Comparison of ENCODE assay signal across 8 cellular contexts in the genomic region with DNA sequence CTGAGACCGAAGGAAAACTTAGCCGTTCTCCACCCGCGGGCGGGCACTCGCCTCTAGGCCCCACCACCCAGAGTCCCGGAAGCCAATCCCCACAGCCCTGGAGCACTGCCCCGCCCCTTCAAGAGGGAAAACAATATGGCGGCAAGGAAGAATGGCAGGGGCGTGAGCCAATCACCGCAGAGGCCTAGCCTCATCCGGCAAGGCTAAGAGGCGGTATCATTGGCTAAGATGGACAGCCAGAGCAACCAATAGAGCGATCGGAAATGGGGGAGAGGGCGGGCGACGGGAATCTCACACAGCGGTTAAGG. TPM values are rescaled to one million over a fixed set of nuclear protein-coding genes. Genes with fewer than 3 reads are reported as not detected.
DNase-seq lines count a peak whose midpoint lies in the region; ATAC-seq and TF ChIP-seq lines count a peak whose summit lies in the region.

No MANE protein-coding gene starts in this region.

- peak; percentile 35 to 60 for TF ChIP-seq RAD21 in liver (IDR thresholded peaks at IDR 0.05)

- TF ChIP-seq CTCF in CD14-positive monocyte (IDR thresholded peaks at IDR 0.05) (no peak), liver (IDR thresholded peaks at IDR 0.05; ENCODE audit: low read depth, low read length, missing input control) (no peak)

- no peak overlapping the region for H3K4me3 Mint-ChIP-seq in CD14-positive monocyte

- intact Hi-C loops in CD14-positive monocyte (cut with micrococcal nuclease) = loop anchor here (2.0 to 10.0 kb wide), 7 partner anchors 40 to 367 kb away; a partner anchor contains a TSS

- peaks cover 14 to 24% of the 10 kb centered on the region in 2 donors for H3K36me3 Mint-ChIP-seq in CD14-positive monocyte

- DNase-seq in CD14-positive monocyte (ENCODE audit: low spot score) (peak; percentile 99), NCI-H748 (lab: John Stamatoyannopoulos, UW; ENCODE audit: unreplicated experiment) (peak; percentile 95)
- peak; percentile 93 to 98 for DNase-seq in activated CD4-positive, alpha-beta T cell treated with anti-CD3 and anti-CD28 coated beads, Interleukin-2, amount 50 U/mL, for 24 hours (ENCODE audit: low read depth in 1 of 2, low spot score in 1 of 2)
- peak; percentile 96 for DNase-seq in stimulated activated CD4-positive, alpha-beta T cell treated with anti-CD3 and anti-CD28 coated beads, Interleukin-4, amount 100 ng/mL, for 1 hour

- peaks cover 21 to 27% of the 10 kb centered on the region in 2 donors for H3K4me1 ChIP-seq in duodenal mucosa (ENCODE audit: control insufficient read depth in 1 of 2, insufficient read depth in 2 of 2, low read length in 2 of 2)
- peaks cover 6 to 34% (median 26%) of the 10 kb centered on the region in 4 donors for H3K4me1 ChIP-seq in liver (ENCODE audit: control insufficient read depth in 4 of 4, insufficient read depth in 4 of 4, low read length in 3 of 4)

- peak; percentile 66 for ATAC-seq in GM19438 (IDR thresholded peaks at IDR 0.05; ENCODE audit: low read depth, unreplicated experiment)
- ATAC-seq in HG03558 (IDR thresholded peaks at IDR 0.05; ENCODE audit: extremely low read depth, unreplicated experiment) = peak; percentile 54

- WGBS in liver = under 1% methylated on average over 19 of the region's 19 CpGs

- H3K36me3 ChIP-seq in duodenal mucosa (ENCODE audit: control insufficient read depth in 1 of 2, insufficient read depth in 2 of 2, low read length in 2 of 2) = no peaks in the 10 kb centered on the region
- no peaks in the 10 kb centered on the region for H3K36me3 ChIP-seq in liver (ENCODE audit: control insufficient read depth in 4 of 4, insufficient read depth in 3 of 4, low read depth in 1 of 4, low read length in 3 of 4)

- no peak overlapping the region for H3K27ac Mint-ChIP-seq in CD14-positive monocyte

- H3K9ac ChIP-seq in duodenal mucosa (ENCODE audit: low read depth in 1 of 2, low read length in 2 of 2) (peak overlapping the region; percentile 80 to 84), liver (ENCODE audit: low read depth in 1 of 2, low read length in 2 of 2) (peak overlapping the region; percentile 81 to 89)

- no peaks in the 10 kb centered on the region for H3K27me3 Mint-ChIP-seq in CD14-positive monocyte (ENCODE audit: low read depth in 3 of 3)

- H3K27ac ChIP-seq in duodenal mucosa (ENCODE audit: low read depth, low read length) (peak overlapping the region; percentile 65), liver (ENCODE audit: low read depth in 1 of 2, low read length in 2 of 2) (peak overlapping the region; percentile 79 to 88)

- peaks cover 34% of the 10 kb centered on the region for H3K4me1 Mint-ChIP-seq in CD14-positive monocyte

- H3K27me3 ChIP-seq in duodenal mucosa (ENCODE audit: control insufficient read depth in 1 of 2, insufficient read depth in 2 of 2, low read length in 2 of 2) (no peaks in the 10 kb centered on the region), liver (ENCODE audit: control insufficient read depth in 4 of 4, insufficient read depth in 4 of 4, low read length in 3 of 4) (no peaks in the 10 kb centered on the region)

- H3K9me3 ChIP-seq in duodenal mucosa (ENCODE audit: control insufficient read depth in 1 of 2, low read length in 2 of 2) = no peaks in the 10 kb centered on the region
- H3K9me3 ChIP-seq in liver (ENCODE audit: control insufficient read depth in 4 of 4, low read length in 3 of 4) = no peaks in the 10 kb centered on the region

- peak overlapping the region; percentile 82 to 96 for H3K4me3 ChIP-seq in duodenal mucosa (ENCODE audit: low read depth in 1 of 2, low read length in 2 of 2)
- H3K4me3 ChIP-seq in liver (ENCODE audit: low read depth in 1 of 3, low read length in 3 of 3) = peak overlapping the region; percentile 73 to 97 (median 85)

- no peaks in the 10 kb centered on the region for H3K9me3 Mint-ChIP-seq in CD14-positive monocyte

TF ChIP-seq in liver, 16 proteins besides CTCF, POLR2A, EP300 and RAD21:
- TF ChIP-seq, protein P1, sequence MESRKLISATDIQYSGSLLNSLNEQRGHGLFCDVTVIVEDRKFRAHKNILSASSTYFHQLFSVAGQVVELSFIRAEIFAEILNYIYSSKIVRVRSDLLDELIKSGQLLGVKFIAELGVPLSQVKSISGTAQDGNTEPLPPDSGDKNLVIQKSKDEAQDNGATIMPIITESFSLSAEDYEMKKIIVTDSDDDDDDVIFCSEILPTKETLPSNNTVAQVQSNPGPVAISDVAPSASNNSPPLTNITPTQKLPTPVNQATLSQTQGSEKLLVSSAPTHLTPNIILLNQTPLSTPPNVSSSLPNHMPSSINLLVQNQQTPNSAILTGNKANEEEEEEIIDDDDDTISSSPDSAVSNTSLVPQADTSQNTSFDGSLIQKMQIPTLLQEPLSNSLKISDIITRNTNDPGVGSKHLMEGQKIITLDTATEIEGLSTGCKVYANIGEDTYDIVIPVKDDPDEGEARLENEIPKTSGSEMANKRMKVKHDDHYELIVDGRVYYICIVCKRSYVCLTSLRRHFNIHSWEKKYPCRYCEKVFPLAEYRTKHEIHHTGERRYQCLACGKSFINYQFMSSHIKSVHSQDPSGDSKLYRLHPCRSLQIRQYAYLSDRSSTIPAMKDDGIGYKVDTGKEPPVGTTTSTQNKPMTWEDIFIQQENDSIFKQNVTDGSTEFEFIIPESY (IDR thresholded peaks at IDR 0.05) = peak; percentile 91
- TF ChIP-seq, protein P2, sequence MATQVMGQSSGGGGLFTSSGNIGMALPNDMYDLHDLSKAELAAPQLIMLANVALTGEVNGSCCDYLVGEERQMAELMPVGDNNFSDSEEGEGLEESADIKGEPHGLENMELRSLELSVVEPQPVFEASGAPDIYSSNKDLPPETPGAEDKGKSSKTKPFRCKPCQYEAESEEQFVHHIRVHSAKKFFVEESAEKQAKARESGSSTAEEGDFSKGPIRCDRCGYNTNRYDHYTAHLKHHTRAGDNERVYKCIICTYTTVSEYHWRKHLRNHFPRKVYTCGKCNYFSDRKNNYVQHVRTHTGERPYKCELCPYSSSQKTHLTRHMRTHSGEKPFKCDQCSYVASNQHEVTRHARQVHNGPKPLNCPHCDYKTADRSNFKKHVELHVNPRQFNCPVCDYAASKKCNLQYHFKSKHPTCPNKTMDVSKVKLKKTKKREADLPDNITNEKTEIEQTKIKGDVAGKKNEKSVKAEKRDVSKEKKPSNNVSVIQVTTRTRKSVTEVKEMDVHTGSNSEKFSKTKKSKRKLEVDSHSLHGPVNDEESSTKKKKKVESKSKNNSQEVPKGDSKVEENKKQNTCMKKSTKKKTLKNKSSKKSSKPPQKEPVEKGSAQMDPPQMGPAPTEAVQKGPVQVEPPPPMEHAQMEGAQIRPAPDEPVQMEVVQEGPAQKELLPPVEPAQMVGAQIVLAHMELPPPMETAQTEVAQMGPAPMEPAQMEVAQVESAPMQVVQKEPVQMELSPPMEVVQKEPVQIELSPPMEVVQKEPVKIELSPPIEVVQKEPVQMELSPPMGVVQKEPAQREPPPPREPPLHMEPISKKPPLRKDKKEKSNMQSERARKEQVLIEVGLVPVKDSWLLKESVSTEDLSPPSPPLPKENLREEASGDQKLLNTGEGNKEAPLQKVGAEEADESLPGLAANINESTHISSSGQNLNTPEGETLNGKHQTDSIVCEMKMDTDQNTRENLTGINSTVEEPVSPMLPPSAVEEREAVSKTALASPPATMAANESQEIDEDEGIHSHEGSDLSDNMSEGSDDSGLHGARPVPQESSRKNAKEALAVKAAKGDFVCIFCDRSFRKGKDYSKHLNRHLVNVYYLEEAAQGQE (IDR thresholded peaks at IDR 0.05) = peak; percentile 76
- peak in 1 of 2 donors; percentile 11 for TF ChIP-seq HNF4A (conservative IDR thresholded peaks at IDR 0.05)
- TF ChIP-seq FOXA1 (IDR thresholded peaks at IDR 0.05) = peak; percentile 6
- TF ChIP-seq NR2F2 (IDR thresholded peaks at IDR 0.05) = no peak
- peak; percentile 98 for TF ChIP-seq SP1 (IDR thresholded peaks at IDR 0.05)
- TF ChIP-seq, protein P3, sequence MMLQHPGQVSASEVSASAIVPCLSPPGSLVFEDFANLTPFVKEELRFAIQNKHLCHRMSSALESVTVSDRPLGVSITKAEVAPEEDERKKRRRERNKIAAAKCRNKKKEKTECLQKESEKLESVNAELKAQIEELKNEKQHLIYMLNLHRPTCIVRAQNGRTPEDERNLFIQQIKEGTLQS (IDR thresholded peaks at IDR 0.05) = no peak
- peak; percentile 99 for TF ChIP-seq YY1 (IDR thresholded peaks at IDR 0.05)
- TF ChIP-seq, protein P4, sequence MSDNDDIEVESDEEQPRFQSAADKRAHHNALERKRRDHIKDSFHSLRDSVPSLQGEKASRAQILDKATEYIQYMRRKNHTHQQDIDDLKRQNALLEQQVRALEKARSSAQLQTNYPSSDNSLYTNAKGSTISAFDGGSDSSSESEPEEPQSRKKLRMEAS (IDR thresholded peaks at IDR 0.05) = peak; percentile 25
- no peak for TF ChIP-seq HNF4G (IDR thresholded peaks at IDR 0.05)
- TF ChIP-seq TAF1 (conservative IDR thresholded peaks at IDR 0.05) = no peak
- no peak for TF ChIP-seq EGR1 (IDR thresholded peaks at IDR 0.05; ENCODE audit: low read depth in 2 of 2)
- peak in 1 of 2 donors; percentile 21 for TF ChIP-seq RXRA (IDR thresholded peaks at IDR 0.05)
- TF ChIP-seq FOXA2 (IDR thresholded peaks at IDR 0.05) = no peak
- no peak for TF ChIP-seq JUND (IDR thresholded peaks at IDR 0.05)
- TF ChIP-seq GABPA (IDR thresholded peaks at IDR 0.05 in 1 of 2, conservative IDR thresholded peaks at IDR 0.05 in 1 of 2) = peak; percentile 76 to 90

RNA-seq across cellular contexts. Expression of a gene that starts 0.5 kb away (rescaled TPM):
- 10 to 100 TPM; 79.0 to 79.4 TPM for polyA plus RNA-seq in CD14-positive monocyte
- total RNA-seq in liver = 10 to 100 TPM; 40.7 to 51.9 TPM
- polyA plus RNA-seq in liver = 10 to 100 TPM; 24.5 to 29.9 TPM

RNA-seq across cellular contexts. Expression of a gene that starts 1.8 kb away (rescaled TPM):
- polyA plus RNA-seq in CD14-positive monocyte (1 to 10 TPM; 3.2 to 5.7 TPM), liver (1 to 10 TPM; 1.8 to 3.2 TPM)
- total RNA-seq in liver = 1 to 10 TPM; 2.6 to 3.8 TPM

RNA-seq across cellular contexts. Expression of a gene that starts 50.6 kb away (rescaled TPM):
- polyA plus RNA-seq in CD14-positive monocyte (not detected), liver (under 1 TPM in 1 of 2 donors, not detected in 1; 0.24 TPM)
- total RNA-seq in liver = under 1 TPM in 1 of 2 donors, not detected in 1; 0.09 TPM

Comparison
In these comparisons a context has a peak if more than half of its experiments do, and no peak if none do; other contexts are left out.
1. Peak in every context shown above with its lines: DNase-seq, ATAC-seq, H3K4me3 ChIP-seq and H3K27ac ChIP-seq.